8 cellular contexts compared by ENCODE assay signal in genomic region chr1:54763814-54764131, GRCh38. TPM values are rescaled to one million over a fixed set of nuclear protein-coding genes. Genes with fewer than 3 reads are reported as not detected.
DNase-seq lines count a peak whose midpoint lies in the region; ATAC-seq, FAIRE-seq and TF ChIP-seq lines count a peak whose summit lies in the region.

No MANE protein-coding gene starts in this region.

- H3K4me3 ChIP-seq in A549 = peak overlapping the region; percentile 70
- H3K4me3 ChIP-seq in HFF-Myc (replicated peaks; ENCODE audit: low read depth, low read length) = peak overlapping the region; percentile 79
- H3K4me3 ChIP-seq in adrenal gland = peak overlapping the region; percentile 4 to 89 (median 52)
- H3K4me3 ChIP-seq in lower lobe of right lung = peak overlapping the region; percentile 72
- peak overlapping the region; percentile 61 to 91 for H3K4me3 ChIP-seq in vagina

- TF ChIP-seq CTCF in A549 (IDR thresholded peaks at IDR 0.05) (no peak), HFF-Myc (IDR thresholded peaks at IDR 0.05; ENCODE audit: low read depth, low read length, missing control alignments) (no peak), adrenal gland (IDR thresholded peaks at IDR 0.05) (no peak), lower lobe of right lung (IDR thresholded peaks at IDR 0.05) (no peak), vagina (IDR thresholded peaks at IDR 0.05) (no peak)

- ATAC-seq in A549 (peak; percentile 7 to 12; a peak in 3 of 6 replicates), lower lobe of right lung (no peak)

- 5% methylated on average over 9 of the region's 11 CpGs for WGBS in A549 (ENCODE audit: missing lambda C conversion rate)
- 1 to 6% (median 4%) methylated on average over 5 to 11 of the region's 11 CpGs for WGBS in adrenal gland, 4 donors

- TF ChIP-seq RAD21 in A549 (conservative IDR thresholded peaks at IDR 0.05 in 1 of 2, IDR thresholded peaks at IDR 0.05 in 1 of 2) = no peak

- H3K4me2 ChIP-seq in A549 = peak overlapping the region; percentile 88

- no peak for TF ChIP-seq EP300 in A549 (IDR thresholded peaks at IDR 0.05)

- H3K4me1 ChIP-seq in A549 = no peaks in the 10 kb centered on the region
- H3K4me1 ChIP-seq in adrenal gland (replicated peaks in 1 of 2) = peaks cover 4 to 13% of the 10 kb centered on the region in 2 donors
- peaks cover 11% of the 10 kb centered on the region for H3K4me1 ChIP-seq in lower lobe of right lung
- H3K4me1 ChIP-seq in vagina = peaks cover 15% of the 10 kb centered on the region

- H3K9me3 ChIP-seq in A549 = no peaks in the 10 kb centered on the region
- no peaks in the 10 kb centered on the region for H3K9me3 ChIP-seq in adrenal gland (replicated peaks in 1 of 3)
- H3K9me3 ChIP-seq in lower lobe of right lung = no peaks in the 10 kb centered on the region
- H3K9me3 ChIP-seq in vagina = no peaks in the 10 kb centered on the region

- POLR2A ChIA-PET in A549 (lab: Yijun Ruan, JAX) = no interaction called here

- TF ChIP-seq POLR2A in A549 (IDR thresholded peaks at IDR 0.05; ENCODE audit: low read length) (no peak), adrenal gland (IDR thresholded peaks at IDR 0.05) (no peak), vagina (IDR thresholded peaks at IDR 0.05) (no peak)

- H3K36me3 ChIP-seq in adrenal gland (replicated peaks in 1 of 2) (peaks cover 0 to 2% of the 10 kb centered on the region in 2 donors), lower lobe of right lung (peaks cover 1% of the 10 kb centered on the region), vagina (no peaks in the 10 kb centered on the region)

- intact Hi-C loops in adrenal gland (cut with DNase I) (no loop called here), lower lobe of right lung (cut with DNase I) (no loop called here), vagina (cut with DNase I) (no loop called here)

- H3K27ac ChIP-seq in A549 = peak overlapping the region; percentile 81 to 89
- H3K27ac ChIP-seq in adrenal gland = peak overlapping the region in 2 of 5 donors; percentile 23 to 83
- peak overlapping the region; percentile 57 for H3K27ac ChIP-seq in lower lobe of right lung
- no peak overlapping the region for H3K27ac ChIP-seq in vagina

- FAIRE-seq in A549 (lab: Jason Lieb, UNC) = no peak

- CTCF ChIA-PET in A549 (lab: Yijun Ruan, JAX) = no interaction called here

- DNase-seq in A549 (ENCODE audit: low read depth in 1 of 2, low spot score in 1 of 2) = peak in 1 of 2 experiments; percentile 7
- DNase-seq in HFF-Myc (ENCODE audit: extremely low read depth, low read depth) = no peak
- DNase-seq in adrenal gland = no peak
- no peak for DNase-seq in lower lobe of right lung
- DNase-seq in vagina (ENCODE audit: extremely low spot score in 2 of 2) = no peak
- no peak for DNase-seq in NCI-H2171 treated with DMSO at 0.1 percent for 48 hours (lab: John Stamatoyannopoulos, UW)
- DNase-seq in H4 (ENCODE audit: low spot score) = no peak
- DNase-seq in glomerular visceral epithelial cell (ENCODE audit: extremely low spot score) = no peak

- H3K27me3 ChIP-seq in adrenal gland (no peaks in the 10 kb centered on the region), lower lobe of right lung (ENCODE audit: low read depth) (no peaks in the 10 kb centered on the region), vagina (no peaks in the 10 kb centered on the region)

TF ChIP-seq in A549, 52 proteins besides CTCF, POLR2A, EP300 and RAD21:
- no peak for TF ChIP-seq NFE2L2 (conservative IDR thresholded peaks at IDR 0.05; ENCODE audit: low read length)
- TF ChIP-seq HEYL (CRISPR knock-in tag; IDR thresholded peaks at IDR 0.05) = no peak
- no peak for TF ChIP-seq POLR2AphosphoS2 (conservative IDR thresholded peaks at IDR 0.05; ENCODE audit: low read length)
- TF ChIP-seq ESRRA (IDR thresholded peaks at IDR 0.05; ENCODE audit: borderline replicate concordance, low read length) = no peak
- TF ChIP-seq FOXS1 (CRISPR knock-in tag; IDR thresholded peaks at IDR 0.05) = no peak
- no peak for TF ChIP-seq E2F6 (IDR thresholded peaks at IDR 0.05; ENCODE audit: borderline replicate concordance, low read depth)
- TF ChIP-seq KDM1A (IDR thresholded peaks at IDR 0.05; ENCODE audit: low read depth) = no peak
- TF ChIP-seq FOSB (CRISPR knock-in tag; IDR thresholded peaks at IDR 0.05) = no peak

RNA-seq across cellular contexts. Expression of gene PARS2, which starts 0.6 kb away (rescaled TPM):
- 2.3 and 3.7 TPM in 2 replicates for polyA plus RNA-seq in A549 (2011; rRNA removed)
- 1.2 and 1.6 TPM in 2 replicates for polyA plus RNA-seq in A549 (2012; cell fraction: cytosol; rRNA removed)
- polyA plus RNA-seq in A549 (2012; cell fraction: nucleus; rRNA removed) = 1.2 and 1.5 TPM in 2 replicates
- 2.8 to 2.9 TPM (median 2.9 TPM) in 3 replicates for polyA plus RNA-seq in A549 (2017; fragmentation: RNase III; extraction: RNeasy Plus Mini Kit Qiagen cat#74134 plus additional on column Dnase treatment)
- 6.2 and 7.4 TPM in 2 replicates for polyA minus RNA-seq in A549 (2011; rRNA and poly(A)+ RNA removed)
- 1 to 10 TPM; 3.8 to 8.9 (median 7.5) TPM for total RNA-seq in adrenal gland
- polyA plus RNA-seq in adrenal gland = 1 to 10 TPM; 1.2 to 7.6 (median 1.4) TPM
- total RNA-seq in lower lobe of right lung = 3.3 TPM
- total RNA-seq in vagina = 5.2 TPM
- 6.1 and 7.0 TPM in 2 replicates for total RNA-seq in H4 (2014; rRNA removed; shearing (Covaris generic))

RNA-seq across cellular contexts. Expression of gene TTC22, which starts 37.4 kb away (rescaled TPM):
- not detected in 2 replicates for polyA plus RNA-seq in A549 (2011; rRNA removed)
- polyA plus RNA-seq in A549 (2012; cell fraction: cytosol; rRNA removed) = not detected in 2 replicates
- polyA plus RNA-seq in A549 (2012; cell fraction: nucleus; rRNA removed) = not detected in 2 replicates
- polyA plus RNA-seq in A549 (2017; fragmentation: RNase III; extraction: RNeasy Plus Mini Kit Qiagen cat#74134 plus additional on column Dnase treatment) = not detected in 3 replicates
- not detected in 2 replicates for polyA minus RNA-seq in A549 (2011; rRNA and poly(A)+ RNA removed)
- total RNA-seq in adrenal gland = 1 to 10 TPM in 6 of 8 donors, under 1 TPM in 2; 0.09 to 2.3 (median 1.7) TPM
- 1 to 10 TPM in 2 of 3 donors, under 1 TPM in 1; 0.81 to 2.3 (median 2.0) TPM for polyA plus RNA-seq in adrenal gland
- total RNA-seq in lower lobe of right lung = 8.4 TPM
- total RNA-seq in vagina = 43.5 TPM
- not detected in 2 replicates for total RNA-seq in H4 (2014; rRNA removed; shearing (Covaris generic))

RNA-seq across cellular contexts. Expression of gene TTC4, which starts 48.1 kb away (rescaled TPM):
- polyA plus RNA-seq in A549 (2011; rRNA removed) (27.1 and 32.2 TPM in 2 replicates), A549 (2017; fragmentation: RNase III; extraction: RNeasy Plus Mini Kit Qiagen cat#74134 plus additional on column Dnase treatment) (20.1 to 22.8 TPM (median 20.4 TPM) in 3 replicates), adrenal gland (10 to 100 TPM; 15.4 to 59.9 (median 15.8) TPM)
- 14.6 and 15.8 TPM in 2 replicates for polyA plus RNA-seq in A549 (2012; cell fraction: cytosol; rRNA removed)
- 11.2 and 19.7 TPM in 2 replicates for polyA plus RNA-seq in A549 (2012; cell fraction: nucleus; rRNA removed)
- polyA minus RNA-seq in A549 (2011; rRNA and poly(A)+ RNA removed) = 22.4 and 23.4 TPM in 2 replicates
- total RNA-seq in adrenal gland (10 to 100 TPM in 7 of 8 donors, 1 to 10 TPM in 1; 7.0 to 29.8 (median 18.6) TPM), lower lobe of right lung (13.5 TPM), vagina (12.8 TPM)
- total RNA-seq in H4 (2014; rRNA removed; shearing (Covaris generic)) = 47.8 and 52.9 TPM in 2 replicates

Comparison
In these comparisons a context has a peak if more than half of its experiments do, and no peak if none do; other contexts are left out.
1. ATAC-seq: peak in A549 (2 of 2); none in lower lobe of right lung (0 of 2).
2. Peak in every context shown above with its lines, with median percentiles within 50 percentile points of each other: H3K4me3 ChIP-seq.